8 cellular contexts compared by ENCODE assay signal in genomic region chr12:49091836-49092085, GRCh38. TPM values are rescaled to one million over a fixed set of nuclear protein-coding genes. Genes with fewer than 3 reads are reported as not detected.
A peak's percentile ranks its signal among the peaks of the same experiment; 100 is the strongest.
DNase-seq lines count a peak whose midpoint lies in the region; ATAC-seq and TF ChIP-seq lines count a peak whose summit lies in the region.

No MANE protein-coding gene starts in this region.

- no TSS peak for BruUV-seq in Caco-2 (replicated peaks; lab: Mats Ljungman, UMichigan)

- ATAC-seq in activated CD4-positive, alpha-beta T cell treated with anti-CD3 and anti-CD28 coated beads for 36 hours: no peak
- no peak for ATAC-seq in stimulated activated naive B cell treated with anti-CD40 and anti-IgM and Interleukin-4, amounts not matched to agents 10 μg/mL and 1 μg/mL and 100 μg/mL, for 72 hours (replicated peaks)

- no peaks in the 10 kb centered on the region for H3K9me3 Mint-ChIP-seq in activated CD4-positive, alpha-beta T cell treated with anti-CD3 and anti-CD28 coated beads for 36 hours (ENCODE audit: low read depth)
- no peaks in the 10 kb centered on the region for H3K9me3 Mint-ChIP-seq in stimulated activated naive B cell treated with anti-CD40 and anti-IgM and Interleukin-4, amounts not matched to agents 10 μg/mL and 1 μg/mL and 100 μg/mL, for 72 hours
- no peaks in the 10 kb centered on the region for H3K9me3 Mint-ChIP-seq in Caco-2 (ENCODE audit: unreplicated experiment)

- TF ChIP-seq CTCF in WERI-Rb-1 (IDR thresholded peaks at IDR 0.05; ENCODE audit: low read depth, low read length) (no peak), Caco-2 (IDR thresholded peaks at IDR 0.05; ENCODE audit: insufficient read depth in 1 of 2, low read depth in 1 of 2, low read length in 1 of 2, severe bottlenecking in 1 of 2, unreplicated experiment in 1 of 2) (no peak)

- H3K9me3 ChIP-seq in WERI-Rb-1 (ENCODE audit: severe bottlenecking) (no peaks in the 10 kb centered on the region), iPS DF 6.9 (ENCODE audit: control insufficient read depth, insufficient read depth, low read length) (no peaks in the 10 kb centered on the region), Caco-2 (no peaks in the 10 kb centered on the region)

- H3K4me3 Mint-ChIP-seq in activated CD4-positive, alpha-beta T cell treated with anti-CD3 and anti-CD28 coated beads for 36 hours: peak overlapping the region; percentile 12
- peak overlapping the region; percentile 70 to 71 for H3K4me3 Mint-ChIP-seq in stimulated activated naive B cell treated with anti-CD40 and anti-IgM and Interleukin-4, amounts not matched to agents 10 μg/mL and 1 μg/mL and 100 μg/mL, for 72 hours
- H3K4me3 Mint-ChIP-seq in Caco-2 (ENCODE audit: unreplicated experiment): no peak overlapping the region

- peaks cover 7% of the 10 kb centered on the region for H3K36me3 Mint-ChIP-seq in activated CD4-positive, alpha-beta T cell treated with anti-CD3 and anti-CD28 coated beads for 36 hours (ENCODE audit: low read depth)
- H3K36me3 Mint-ChIP-seq in stimulated activated naive B cell treated with anti-CD40 and anti-IgM and Interleukin-4, amounts not matched to agents 10 μg/mL and 1 μg/mL and 100 μg/mL, for 72 hours: peaks cover 9 to 18% of the 10 kb centered on the region in 2 donors
- peaks cover 22% of the 10 kb centered on the region for H3K36me3 Mint-ChIP-seq in Caco-2 (ENCODE audit: insufficient read depth, unreplicated experiment)

- H3K27me3 ChIP-seq in WERI-Rb-1 (ENCODE audit: insufficient read depth, low read depth, severe bottlenecking) (peaks cover 50% of the 10 kb centered on the region), iPS DF 6.9 (ENCODE audit: control insufficient read depth, insufficient read depth, low read length) (peaks cover 64% of the 10 kb centered on the region), Caco-2 (replicated peaks; ENCODE audit: control insufficient read depth, insufficient read depth, low read length) (peaks cover 17% of the 10 kb centered on the region; the same call in 1 of the 2 replicates)

- H3K27ac ChIP-seq in WERI-Rb-1 (no peak overlapping the region), iPS DF 6.9 (ENCODE audit: low read length) (no peak overlapping the region)

- CTCF ChIA-PET in activated CD4-positive, alpha-beta T cell treated with anti-CD3 and anti-CD28 coated beads for 36 hours (lab: Charles Lee): interaction anchor here (0.7 to 6.0 kb wide), 15 partner anchors 11 to 265 kb away, joined by 3 to 43 read pairs (median 5); partner anchors contain the start of genes DDN, LMBR1L, RHEBL1 and TUBA1A
- CTCF ChIA-PET in Caco-2 (lab: Charles Lee): interaction anchor here (1.0 to 4.9 kb wide), 7 partner anchors 8 to 95 kb away, joined by 3 to 40 read pairs (median 7); partner anchors contain the start of genes LMBR1L and RHEBL1

- H3K4me1 ChIP-seq in iPS DF 6.9 (ENCODE audit: control insufficient read depth, insufficient read depth, low read length): peaks cover 11% of the 10 kb centered on the region
- peaks cover 11% of the 10 kb centered on the region for H3K4me1 ChIP-seq in Caco-2

- H3K27ac Mint-ChIP-seq in activated CD4-positive, alpha-beta T cell treated with anti-CD3 and anti-CD28 coated beads for 36 hours: no peak overlapping the region
- peak overlapping the region; percentile 26 for H3K27ac Mint-ChIP-seq in stimulated activated naive B cell treated with anti-CD40 and anti-IgM and Interleukin-4, amounts not matched to agents 10 μg/mL and 1 μg/mL and 100 μg/mL, for 72 hours
- H3K27ac Mint-ChIP-seq in Caco-2 (ENCODE audit: unreplicated experiment): no peak overlapping the region

- peaks cover 62% of the 10 kb centered on the region for H3K27me3 Mint-ChIP-seq in activated CD4-positive, alpha-beta T cell treated with anti-CD3 and anti-CD28 coated beads for 36 hours
- peaks cover 59 to 61% of the 10 kb centered on the region in 2 donors for H3K27me3 Mint-ChIP-seq in stimulated activated naive B cell treated with anti-CD40 and anti-IgM and Interleukin-4, amounts not matched to agents 10 μg/mL and 1 μg/mL and 100 μg/mL, for 72 hours
- peaks cover 27% of the 10 kb centered on the region for H3K27me3 Mint-ChIP-seq in Caco-2 (ENCODE audit: insufficient read depth, unreplicated experiment)

- intact Hi-C loops in activated CD4-positive, alpha-beta T cell treated with anti-CD3 and anti-CD28 coated beads for 36 hours (cut with DNase I, micrococcal nuclease): loop anchor here (1.0 to 5.0 kb wide), 6 partner anchors 27 to 255 kb away; partner anchors contain the start of genes DDN (in 1 of the 2) and DNAJC22 (in 1 of the 2)
- intact Hi-C loops in Caco-2 (cut with micrococcal nuclease; ENCODE audit: unreplicated experiment): loop anchor here (1.0 kb wide), 1 partner anchor 30 kb away; no protein-coding TSS in a partner anchor

- DNase-seq in activated CD4-positive, alpha-beta T cell treated with anti-CD3 and anti-CD28 coated beads for 36 hours: no peak
- DNase-seq in activated CD4-positive, alpha-beta T cell treated with anti-CD3 and anti-CD28 coated beads, Interleukin-2, amount 50 U/mL, for 1 hour: no peak
- DNase-seq in WERI-Rb-1 (no peak), iPS DF 6.9 (ENCODE audit: low read depth, low spot score) (no peak), A172 (ENCODE audit: low spot score) (no peak), epidermal melanocyte (ENCODE audit: insufficient read length, low spot score) (no peak), Caco-2 (no peak)
- no peak for DNase-seq in stimulated activated naive B cell treated with anti-CD40 and anti-IgM and Interleukin-4, amounts not matched to agents 10 μg/mL and 1 μg/mL and 100 μg/mL, for 72 hours

- H3K4me3 ChIP-seq in WERI-Rb-1 (ENCODE audit: low read depth, low read length) (peak overlapping the region; percentile 37), iPS DF 6.9 (ENCODE audit: low read length) (peak overlapping the region; percentile 14; the same call in 1 of the 2 replicates), Caco-2 (ENCODE audit: low read depth, low read length) (no peak overlapping the region)

- no CpG with 5 or more reads among the region's 14 CpGs for WGBS in iPS DF 6.9 (ENCODE audit: insufficient coverage, insufficient read length)

- POLR2A ChIA-PET in activated CD4-positive, alpha-beta T cell treated with anti-CD3 and anti-CD28 coated beads for 36 hours (lab: Charles Lee): interaction anchor here (1.0 kb wide), 1 partner anchor 40 kb away, joined by 3 read pairs; the partner anchor contains the start of gene TUBA1B
- POLR2A ChIA-PET in Caco-2 (lab: Charles Lee): no interaction called here

- peaks cover 43% of the 10 kb centered on the region for H3K4me1 Mint-ChIP-seq in activated CD4-positive, alpha-beta T cell treated with anti-CD3 and anti-CD28 coated beads for 36 hours
- H3K4me1 Mint-ChIP-seq in stimulated activated naive B cell treated with anti-CD40 and anti-IgM and Interleukin-4, amounts not matched to agents 10 μg/mL and 1 μg/mL and 100 μg/mL, for 72 hours: peaks cover 41 to 55% of the 10 kb centered on the region in 2 donors
- H3K4me1 Mint-ChIP-seq in Caco-2 (ENCODE audit: low read depth, unreplicated experiment): peaks cover 7% of the 10 kb centered on the region

- H3K36me3 ChIP-seq in WERI-Rb-1 (peaks cover 2% of the 10 kb centered on the region), iPS DF 6.9 (ENCODE audit: control insufficient read depth, insufficient read depth, low read length) (no peaks in the 10 kb centered on the region), Caco-2 (ENCODE audit: control insufficient read depth, insufficient read depth, low read length) (no peaks in the 10 kb centered on the region)

RNA-seq across cellular contexts. Expression of gene DHH, which starts 2.8 kb away (rescaled TPM):
- not detected for total RNA-seq in activated CD4-positive, alpha-beta T cell treated with anti-CD3 and anti-CD28 coated beads for 36 hours
- total RNA-seq in A172 (2014; rRNA removed; shearing (Covaris generic)): not detected in 2 replicates
- 0.16 TPM in 1 of 2 replicates, not detected in the other for total RNA-seq in Caco-2 (2022)

RNA-seq across cellular contexts. Expression of gene LMBR1L, which starts 18.9 kb away (rescaled TPM):
- 10 to 100 TPM; 45.0 to 48.0 TPM for total RNA-seq in activated CD4-positive, alpha-beta T cell treated with anti-CD3 and anti-CD28 coated beads for 36 hours
- 16.4 and 21.4 TPM in 2 replicates for total RNA-seq in A172 (2014; rRNA removed; shearing (Covaris generic))
- total RNA-seq in Caco-2 (2022): 43.1 and 43.9 TPM in 2 replicates

RNA-seq across cellular contexts. Expression of gene RHEBL1, which starts 22.0 kb away (rescaled TPM):
- 10 to 100 TPM in 1 of 2 experiments, 1 to 10 TPM in 1; 6.7 to 13.3 TPM for total RNA-seq in activated CD4-positive, alpha-beta T cell treated with anti-CD3 and anti-CD28 coated beads for 36 hours
- 1.2 and 8.0 TPM in 2 replicates for total RNA-seq in A172 (2014; rRNA removed; shearing (Covaris generic))
- 2.5 and 2.6 TPM in 2 replicates for total RNA-seq in Caco-2 (2022)

RNA-seq across cellular contexts. Expression of gene KMT2D, which starts 31.2 kb away (rescaled TPM):
- 10 to 100 TPM; 48.3 to 58.2 TPM for total RNA-seq in activated CD4-positive, alpha-beta T cell treated with anti-CD3 and anti-CD28 coated beads for 36 hours
- 17.2 and 41.4 TPM in 2 replicates for total RNA-seq in A172 (2014; rRNA removed; shearing (Covaris generic))
- total RNA-seq in Caco-2 (2022): 139 and 140 TPM in 2 replicates

RNA-seq across cellular contexts. Expression of gene TUBA1B, which starts 39.4 kb away (rescaled TPM):
- 1,000 to 10,000 TPM; 2,393 to 2,425 TPM for total RNA-seq in activated CD4-positive, alpha-beta T cell treated with anti-CD3 and anti-CD28 coated beads for 36 hours
- total RNA-seq in A172 (2014; rRNA removed; shearing (Covaris generic)): 2,613 and 2,957 TPM in 2 replicates
- 1,866 and 1,882 TPM in 2 replicates for total RNA-seq in Caco-2 (2022)
